In the genomic region with DNA sequence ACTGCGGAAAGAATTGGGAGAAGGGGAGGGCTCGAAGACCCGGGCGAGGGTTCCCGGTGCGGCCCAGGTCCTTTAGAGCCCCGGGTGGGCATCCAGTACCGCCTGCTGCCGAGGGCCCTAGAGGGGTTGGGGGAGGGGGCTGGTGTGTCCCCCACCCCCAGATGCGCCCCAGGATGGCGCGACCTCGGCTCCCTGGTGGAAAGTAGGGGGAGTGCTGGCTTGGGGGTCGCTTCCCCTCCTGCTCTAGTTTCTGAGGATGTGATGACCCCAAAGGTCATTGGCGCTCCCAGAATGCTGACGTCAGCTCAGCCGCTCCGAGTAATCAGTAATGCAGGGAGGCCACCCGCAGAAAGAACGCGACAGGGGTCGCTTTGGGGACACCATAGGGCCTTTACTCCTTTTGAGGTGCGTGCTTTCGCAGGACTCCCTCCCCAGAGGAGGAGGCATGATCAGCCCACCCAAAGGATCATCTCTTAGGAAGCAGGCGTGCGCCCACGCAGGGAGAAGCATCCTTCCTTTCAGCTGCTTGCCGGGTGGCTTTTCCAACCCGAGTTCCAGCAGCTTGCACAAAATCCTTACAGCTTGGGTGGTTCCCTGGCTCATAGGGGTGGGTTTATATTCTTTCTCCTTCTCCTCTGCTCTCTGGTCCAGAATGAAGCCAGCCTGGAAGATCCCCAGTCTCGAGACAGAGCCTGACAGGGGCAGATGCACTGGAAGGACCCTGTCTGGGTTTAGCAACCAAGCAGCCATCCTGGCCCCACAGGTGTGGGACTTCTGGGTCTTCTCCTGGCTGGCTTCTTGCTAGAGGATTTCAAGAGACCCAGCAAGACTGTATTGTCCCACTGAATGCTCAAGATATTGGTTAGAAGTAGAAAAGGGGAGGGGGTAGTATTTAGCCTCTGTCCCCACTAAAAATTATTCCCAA, we compare ENCODE assay signal across 1 cellular context.
A peak's percentile ranks its signal among the peaks of the same experiment; 100 is the strongest.
TF ChIP-seq lines count a peak whose summit lies in the region.

No MANE protein-coding gene starts in this region.

TF ChIP-seq in H1, 55 proteins besides CTCF, POLR2A, EP300 and RAD21:
- TF ChIP-seq EZH2 (IDR thresholded peaks at IDR 0.05; ENCODE audit: low read depth, low read length, severe bottlenecking): peak; percentile 8
- no peak for TF ChIP-seq YY1 (IDR thresholded peaks at IDR 0.05; ENCODE audit: low read depth, low read length)
- peak; percentile 42; the same call in 1 of the 2 replicates for TF ChIP-seq MAFK (IDR thresholded peaks at IDR 0.05; ENCODE audit: low read depth, low read length)
- no peak for TF ChIP-seq CTBP2 (IDR thresholded peaks at IDR 0.05; ENCODE audit: borderline replicate concordance, insufficient read depth, insufficient read length, low read length)
- TF ChIP-seq, protein P1, sequence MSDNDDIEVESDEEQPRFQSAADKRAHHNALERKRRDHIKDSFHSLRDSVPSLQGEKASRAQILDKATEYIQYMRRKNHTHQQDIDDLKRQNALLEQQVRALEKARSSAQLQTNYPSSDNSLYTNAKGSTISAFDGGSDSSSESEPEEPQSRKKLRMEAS (IDR thresholded peaks at IDR 0.05): 0 out of 2 replicates have a peak, but pooled peaks have one; percentile 17
- TF ChIP-seq CREB1 (IDR thresholded peaks at IDR 0.05): peak; percentile 56
